Comparison of ENCODE assay signal across 8 cellular contexts in genomic region chr3:126357299-126358037, GRCh38. TPM values are rescaled to one million over a fixed set of nuclear protein-coding genes. Genes with fewer than 3 reads are reported as not detected.
DNase-seq lines count a peak whose midpoint lies in the region; ATAC-seq and TF ChIP-seq lines count a peak whose summit lies in the region.

Gene KLF15, minus strand, starts transcription at chr3:126357408. Its CDS starts 4,486 bp downstream, at chr3:126352922.

- no peak for TF ChIP-seq CTCF in lung (IDR thresholded peaks at IDR 0.05; ENCODE audit: control extremely low read depth, extremely low read depth)

- H3K27ac ChIP-seq in ectodermal cell (ENCODE audit: insufficient read depth, low read depth, low read length, poor library complexity, severe bottlenecking) (no peak within 1 kb of the TSS), lung (ENCODE audit: low read depth in 1 of 2, low read length in 1 of 2) (peak within 1 kb of the TSS; percentile 94 to 99)

- H3K36me3 ChIP-seq in ectodermal cell (ENCODE audit: control insufficient read depth, insufficient read depth, low read length) (no peaks in the 10 kb centered on the region), lung (ENCODE audit: control insufficient read depth in 2 of 2, insufficient read depth in 2 of 2, low read length in 2 of 2) (peaks cover 0 to 4% of the 10 kb centered on the region in 2 donors)

- in situ Hi-C loops in ACHN (cut with HindIII; ENCODE audit: low pct_ligation_motif_present, low pct_unique_long_range_greater_than_20kb, low sequenced_read_pairs): no loop called here

- H3K4me3 ChIP-seq in ectodermal cell (ENCODE audit: insufficient read depth, low read depth, low read length) (peak within 1 kb of the TSS; percentile 65), lung (peak within 1 kb of the TSS; percentile 80)

- ATAC-seq in GM18909 (IDR thresholded peaks at IDR 0.05; ENCODE audit: poor library complexity, unreplicated experiment): peak; percentile 92
- ATAC-seq in HG03175 (IDR thresholded peaks at IDR 0.05; ENCODE audit: unreplicated experiment): peak; percentile 88
- ATAC-seq in lung (ENCODE audit: insufficient read depth, low FRiP score): peak; percentile 78

- peaks cover 37% of the 10 kb centered on the region for H3K27me3 ChIP-seq in ectodermal cell (ENCODE audit: control insufficient read depth, insufficient read depth, low read length, poor library complexity, severe bottlenecking)
- H3K27me3 ChIP-seq in lung (ENCODE audit: control insufficient read depth, insufficient read depth): no peaks in the 10 kb centered on the region

- 0% methylated on average over 86 of the region's 86 CpGs for WGBS in ectodermal cell, 2 experiments
- 0 to 1% methylated on average over 27 to 86 of the region's 86 CpGs for WGBS in lung, 2 donors

- H3K9me3 ChIP-seq in ectodermal cell (ENCODE audit: control insufficient read depth, low read length) (no peaks in the 10 kb centered on the region), lung (ENCODE audit: control insufficient read depth in 2 of 2, insufficient read depth in 1 of 2, low read length in 1 of 2) (no peaks in the 10 kb centered on the region)

- H3K4me1 ChIP-seq in ectodermal cell (ENCODE audit: control insufficient read depth, insufficient read depth, low read length): peaks cover 7% of the 10 kb centered on the region
- peaks cover 0 to 20% of the 10 kb centered on the region in 2 donors for H3K4me1 ChIP-seq in lung (ENCODE audit: control insufficient read depth in 2 of 2, insufficient read depth in 2 of 2, low read length in 2 of 2)

- DNase-seq in ACHN (peak; percentile 78), NCI-H526 (lab: John Stamatoyannopoulos, UW) (peak; percentile 26 to 95), lung (ENCODE audit: low spot score) (peak; percentile 84)
- peak; percentile 25 to 67 for DNase-seq in activated CD8-positive, alpha-beta memory T cell treated with anti-CD3 and anti-CD28 coated beads for 1 hour (ENCODE audit: extremely low read depth in 1 of 2, low read depth in 1 of 2)
- peak; percentile 19 to 73 (median 55) for DNase-seq in stimulated activated CD4-positive, alpha-beta T cell treated with anti-CD3 and anti-CD28 coated beads, TNF-alpha, amount 100 ng/mL, for 1 hour (ENCODE audit: low read depth in 3 of 3, low spot score in 1 of 3)

RNA-seq across cellular contexts. Expression of gene KLF15, which starts in this region (rescaled TPM):
- 2.9 TPM for polyA plus RNA-seq in ectodermal cell (2013, experiment 1 of 4)
- 3.7 TPM for polyA plus RNA-seq in ectodermal cell (2013, experiment 2 of 4)
- 2.2 TPM for polyA plus RNA-seq in ectodermal cell (2013, experiment 3 of 4)
- 2.5 TPM for polyA plus RNA-seq in ectodermal cell (2013, experiment 4 of 4)
- total RNA-seq in lung: 10 to 100 TPM; 18.1 to 31.1 TPM
- polyA plus RNA-seq in lung: 10 to 100 TPM; 18.2 to 31.3 TPM
